In genomic region chr18:59505311-59505710, GRCh38 we compare ENCODE assay signal across 22 cellular contexts.
"Had no signal": no experiment of that assay in that cellular context is flagged by ENCODE, and none has a peak within 500 bp of the region (broad histone marks: within the 10 kb centered on the region; RNA-seq: fewer than 3 reads in every experiment).

No MANE protein-coding gene starts in this region.

- H3K4me3 Mint-ChIP-seq: activated naive CD8-positive, alpha-beta T cell; brain; naive thymus-derived CD4-positive, alpha-beta T cell; neural crest cell had no signal

- H3K36me3 Mint-ChIP-seq: activated naive CD8-positive, alpha-beta T cell; brain; naive thymus-derived CD4-positive, alpha-beta T cell had no signal

- H3K9me3 Mint-ChIP-seq: neural crest cell had no signal

- H3K4me1 Mint-ChIP-seq: naive thymus-derived CD4-positive, alpha-beta T cell had no signal

- H3K27ac Mint-ChIP-seq: activated naive CD8-positive, alpha-beta T cell; naive thymus-derived CD4-positive, alpha-beta T cell had no signal

- ATAC-seq: foreskin keratinocyte; heart right ventricle; naive thymus-derived CD4-positive, alpha-beta T cell; right cardiac atrium had no signal

- DNase-seq: activated CD4-positive, alpha-beta T cell treated with anti-CD3 and anti-CD28 coated beads for 4 hours; activated CD4-positive, alpha-beta T cell treated with anti-CD3 and anti-CD28 coated beads, Interleukin-2, amount 50 U/mL, for 4 hours; activated CD8-positive, alpha-beta memory T cell treated with anti-CD3 and anti-CD28 coated beads for 24 hours; activated effector memory CD4-positive, alpha-beta T cell treated with Interleukin-2 at 50 U/mL for 16 hours; activated naive CD4-positive, alpha-beta T cell treated with Interleukin-2 at 50 U/mL for 16 hours; cerebellar nuclear complex; colonic mucosa; effector memory CD4-positive, alpha-beta T cell; foreskin keratinocyte; heart right ventricle; midbrain; naive thymus-derived CD4-positive, alpha-beta T cell; nucleus accumbens; right cardiac atrium; spleen; stimulated activated CD4-positive, alpha-beta T cell treated with anti-CD3 and anti-CD28 coated beads, Interleukin-2, amount 100 ng/mL, for 48 hours; stimulated activated naive CD4-positive, alpha-beta T cell treated with Interleukin-2 at 50 U/mL for 16 hours; testis; transverse colon had no signal
